Comparison of ENCODE assay signal across 9 cellular contexts in the genomic region with DNA sequence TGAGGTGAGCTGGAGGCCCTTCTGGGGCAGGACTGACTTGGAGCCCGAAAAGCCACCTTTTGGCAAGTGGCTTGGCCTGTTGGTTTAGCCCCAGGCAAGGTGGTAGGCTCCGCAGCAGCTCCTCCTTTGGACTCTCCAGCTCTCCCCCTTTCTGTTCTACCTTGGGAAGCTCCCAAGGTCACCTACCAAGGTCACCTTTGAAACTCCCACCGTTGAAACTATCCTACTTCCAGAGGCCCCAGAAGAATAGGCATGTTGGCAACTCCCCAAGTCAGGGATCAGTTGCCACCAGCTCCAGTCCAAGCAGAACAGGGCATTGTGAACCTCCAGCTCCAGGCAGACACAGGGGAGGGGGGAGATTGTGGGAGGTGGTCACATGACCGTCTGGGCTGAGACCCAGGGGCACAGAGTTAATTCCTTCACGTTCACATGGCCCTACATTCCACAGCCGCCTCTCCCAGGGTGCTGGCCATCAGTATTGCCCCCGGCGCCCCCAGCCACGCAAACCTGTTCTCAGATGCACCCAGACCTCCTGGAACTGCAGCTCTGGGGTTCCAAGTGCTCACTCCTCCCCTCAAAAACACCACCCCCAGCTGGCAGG. TPM values are rescaled to one million over a fixed set of nuclear protein-coding genes. Genes with fewer than 3 reads are reported as not detected.
DNase-seq lines count a peak whose midpoint lies in the region; FAIRE-seq and TF ChIP-seq lines count a peak whose summit lies in the region.
"Had no signal": no experiment of that assay in that cellular context is flagged by ENCODE, and none has a peak within 500 bp of the region (broad histone marks: within the 10 kb centered on the region; RNA-seq: fewer than 3 reads in every experiment).

No MANE protein-coding gene starts in this region.

- no peaks in the 10 kb centered on the region for H3K36me3 Mint-ChIP-seq in type B pancreatic cell

- no peaks in the 10 kb centered on the region for H3K9me3 Mint-ChIP-seq in type B pancreatic cell

- POLR2A ChIA-PET in RWPE1 (lab: Yijun Ruan, JAX; ENCODE audit: low non-redundant PET), result interaction anchor here (1.1 kb wide), 1 partner anchor 10 kb away, joined by 3 read pairs; no protein-coding TSS in a partner anchor

- no peak overlapping the region for H3K4me3 ChIP-seq in fibroblast of villous mesenchyme (ENCODE audit: low read depth, low read length)

- TF ChIP-seq CTCF in RWPE1 (conservative IDR thresholded peaks at IDR 0.05; ENCODE audit: low read depth), result no peak
- TF ChIP-seq CTCF in fibroblast of villous mesenchyme (IDR thresholded peaks at IDR 0.05; ENCODE audit: insufficient read depth, low read depth, low read length), result no peak
- TF ChIP-seq CTCF in type B pancreatic cell (conservative IDR thresholded peaks at IDR 0.05), result no peak
- TF ChIP-seq CTCF in GM13977 (IDR thresholded peaks at IDR 0.05; ENCODE audit: extremely low read depth, insufficient read depth, missing control alignments), result no peak

- peak overlapping the region; percentile 42 for H3K27ac ChIP-seq in RWPE1

- H3K27me3 Mint-ChIP-seq in type B pancreatic cell, result no peaks in the 10 kb centered on the region

- peaks cover 27% of the 10 kb centered on the region for H3K4me1 Mint-ChIP-seq in type B pancreatic cell (ENCODE audit: unreplicated experiment)

- no peak for FAIRE-seq in GM19239 (lab: Jason Lieb, UNC)

- H3K4me3 Mint-ChIP-seq in type B pancreatic cell, result no peak overlapping the region

- in situ Hi-C loops in GM13977 (cut with MboI; ENCODE audit: low pct_unique_long_range_greater_than_20kb, low sequenced_read_pairs, unreplicated experiment), result no loop called here

- CTCF ChIA-PET in RWPE1 (lab: Yijun Ruan, JAX), result no interaction called here

- peak overlapping the region; percentile 81 for H3K27ac Mint-ChIP-seq in type B pancreatic cell

- DNase-seq in RWPE1 (ENCODE audit: low spot score) (no peak), fibroblast of villous mesenchyme (ENCODE audit: low read depth) (peak; percentile 38), mucosa of gallbladder (ENCODE audit: low spot score) (peak; percentile 81), type B pancreatic cell (ENCODE audit: extremely low spot score, unreplicated experiment) (peak; percentile 75), GM19239 (ENCODE audit: insufficient read length, low spot score) (no peak), NCI-H2227 treated with DMSO at 0.1 percent for 48 hours (lab: John Stamatoyannopoulos, UW) (no peak), SK-N-DZ (ENCODE audit: low spot score) (no peak), GM13977 (ENCODE audit: low spot score) (no peak)
- DNase-seq: glutamatergic neuron had no signal

RNA-seq across cellular contexts. Expression of a gene that starts 14.4 kb away (rescaled TPM):
- total RNA-seq in fibroblast of villous mesenchyme (40.2 and 44.1 TPM in 2 replicates), mucosa of gallbladder (70.9 TPM), type B pancreatic cell (ENCODE audit: low replicate concordance) (59.7 and 116 TPM in 2 replicates)
- polyA plus RNA-seq in SK-N-DZ (2014; cell fraction: cytosol; rRNA removed), result 18.1 and 20.5 TPM in 2 replicates
- polyA plus RNA-seq in SK-N-DZ (2014; cell fraction: nucleus; rRNA removed), result 10.6 and 12.5 TPM in 2 replicates

Comparison
In these comparisons a context has a peak if more than half of its experiments do, and no peak if none do; other contexts are left out.
1. DNase-seq: peak in fibroblast of villous mesenchyme (single experiment), mucosa of gallbladder (single experiment) and type B pancreatic cell (single experiment); none in RWPE1 (single experiment), GM19239 (single experiment), NCI-H2227 treated with DMSO at 0.1 percent for 48 hours (single experiment), SK-N-DZ (single experiment) and GM13977 (single experiment).